8 cellular contexts compared by ENCODE assay signal in the genomic region with DNA sequence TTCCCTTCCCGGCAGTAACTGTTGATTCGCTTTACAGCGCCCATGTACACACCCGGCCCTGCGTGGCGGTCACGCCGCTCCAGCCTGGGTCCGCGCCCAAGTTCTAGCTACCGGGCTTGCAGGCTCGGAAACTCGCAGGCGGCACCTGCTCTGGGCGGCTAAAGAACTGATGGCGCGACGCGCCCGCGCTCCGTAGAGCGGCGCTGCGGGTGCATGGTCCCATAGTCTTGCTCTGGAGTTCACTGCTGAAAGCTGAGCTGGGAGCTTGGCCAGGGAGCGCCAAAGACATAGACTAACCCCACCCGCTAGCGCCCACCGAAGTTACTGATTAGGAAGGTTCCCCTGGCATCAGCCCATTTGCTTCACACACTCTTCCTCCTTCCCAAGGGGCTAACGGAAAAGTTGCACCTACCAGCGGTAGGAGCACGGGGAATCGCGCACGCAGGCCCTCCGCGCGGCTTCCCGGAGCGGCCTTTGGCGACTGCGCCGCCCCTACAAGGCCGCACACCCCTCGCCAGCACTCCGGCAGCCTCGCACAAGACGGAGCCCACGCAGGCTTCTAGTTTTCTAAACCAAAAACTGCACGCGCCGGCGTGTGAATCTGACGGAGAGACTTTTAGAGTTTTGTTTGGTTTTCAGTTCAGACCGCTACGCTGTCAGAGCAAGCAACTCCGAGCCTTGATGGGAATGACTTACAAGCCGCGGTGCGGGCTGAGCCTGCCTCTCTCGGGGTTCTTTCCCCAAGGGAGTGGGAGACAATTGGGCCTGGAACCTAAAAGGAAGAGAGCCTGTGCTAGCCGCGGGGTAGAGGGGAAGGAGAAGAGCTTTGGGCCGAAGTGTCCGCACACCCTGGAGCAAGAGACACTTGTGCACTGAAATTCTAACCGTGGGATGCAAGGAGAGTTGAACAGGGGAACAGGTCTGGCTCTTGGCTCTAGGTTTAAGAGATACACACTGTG. TPM values are rescaled to one million over a fixed set of nuclear protein-coding genes. Genes with fewer than 3 reads are reported as not detected.
A peak's percentile ranks its signal among the peaks of the same experiment; 100 is the strongest.
DNase-seq lines count a peak whose midpoint lies in the region; ATAC-seq and TF ChIP-seq lines count a peak whose summit lies in the region.

No MANE protein-coding gene starts in this region.

- H3K4me3 Mint-ChIP-seq in natural killer cell: peak overlapping the region; percentile 96

- peak; percentile 53 for DNase-seq in activated CD4-positive, alpha-beta T cell treated with anti-CD3 and anti-CD28 coated beads for 48 hours
- no peak for DNase-seq in activated CD4-positive, alpha-beta T cell treated with anti-CD3 and anti-CD28 coated beads for 1 hour
- DNase-seq in fibroblast of lung (ENCODE audit: low read depth in 2 of 2) (peak; percentile 39 to 62), natural killer cell (no peak)

- no peaks in the 10 kb centered on the region for H3K9me3 Mint-ChIP-seq in natural killer cell

- H3K36me3 ChIP-seq in Loucy (ENCODE audit: insufficient read depth, low read length): no peaks in the 10 kb centered on the region
- no peaks in the 10 kb centered on the region for H3K36me3 ChIP-seq in fibroblast of lung (ENCODE audit: control insufficient read depth, insufficient read depth, low read length)

- peaks cover 71 to 77% of the 10 kb centered on the region in 2 donors for H3K27me3 Mint-ChIP-seq in natural killer cell (ENCODE audit: low read depth in 2 of 2)

- H3K79me2 ChIP-seq in Loucy (ENCODE audit: insufficient read depth, low read length) (peaks cover 12% of the 10 kb centered on the region; the same call in 1 of the 2 replicates), fibroblast of lung (ENCODE audit: control insufficient read depth, insufficient read depth, low read length) (no peaks in the 10 kb centered on the region)

- H3K9me2 ChIP-seq in Loucy (replicated peaks; ENCODE audit: low read depth, low read length): no peaks in the 10 kb centered on the region

- intact Hi-C loops in natural killer cell (cut with micrococcal nuclease): no loop called here

- H3K27ac Mint-ChIP-seq in natural killer cell: peak overlapping the region; percentile 21 to 72

- H3K4me3 ChIP-seq in Loucy (ENCODE audit: low read length, poor library complexity, severe bottlenecking) (peak overlapping the region; percentile 88), WI38 (ENCODE audit: low read depth, low read length) (peak overlapping the region; percentile 55), fibroblast of lung (replicated peaks in 1 of 4; ENCODE audit: control extremely low read depth in 1 of 4, insufficient read depth in 1 of 4, low read depth in 3 of 4, low read length in 4 of 4) (peak overlapping the region; percentile 32 to 55 (median 49))

- H3K27ac ChIP-seq in fibroblast of lung (ENCODE audit: insufficient read depth, low read length): no peak overlapping the region

- H2AFZ ChIP-seq in Loucy (ENCODE audit: low read length) (peak overlapping the region; percentile 99), fibroblast of lung (ENCODE audit: low read length) (peak overlapping the region; percentile 33)

- H3K4me2 ChIP-seq in Loucy (ENCODE audit: low read depth, low read length, poor library complexity, severe bottlenecking): peak overlapping the region; percentile 96
- peak overlapping the region; percentile 88 for H3K4me2 ChIP-seq in fibroblast of lung (ENCODE audit: extremely low read depth, insufficient read depth, low read length)

- H3K4me1 Mint-ChIP-seq in natural killer cell: peaks cover 31 to 53% of the 10 kb centered on the region in 2 donors

- H3F3A ChIP-seq in Loucy (ENCODE audit: low read depth): no peaks in the 10 kb centered on the region

- H3K9me3 ChIP-seq in Loucy (ENCODE audit: insufficient read depth, low read depth, low read length) (no peaks in the 10 kb centered on the region), fibroblast of lung (ENCODE audit: control insufficient read depth, insufficient read depth, low read depth, low read length) (no peaks in the 10 kb centered on the region)

- H3K9ac ChIP-seq in Loucy (ENCODE audit: low read depth, low read length, poor library complexity, severe bottlenecking) (peak overlapping the region; percentile 71), fibroblast of lung (ENCODE audit: insufficient read depth, low read length) (no peak overlapping the region)

- TF ChIP-seq CTCF in Loucy (conservative IDR thresholded peaks at IDR 0.05; ENCODE audit: low read length): no peak
- no peak for TF ChIP-seq CTCF in WI38 (IDR thresholded peaks at IDR 0.05; ENCODE audit: low read depth, low read length)
- no peak for TF ChIP-seq CTCF in fibroblast of lung (conservative IDR thresholded peaks at IDR 0.05 in 1 of 2, IDR thresholded peaks at IDR 0.05 in 1 of 2; ENCODE audit: low read depth in 1 of 2, low read length in 2 of 2)
- TF ChIP-seq CTCF in natural killer cell (IDR thresholded peaks at IDR 0.05): no peak

- no peaks in the 10 kb centered on the region for H4K20me1 ChIP-seq in Loucy (ENCODE audit: insufficient read depth, low read length, poor library complexity, severe bottlenecking)
- H4K20me1 ChIP-seq in fibroblast of lung (ENCODE audit: control insufficient read depth, extremely low read depth, insufficient read depth, low read length): no peaks in the 10 kb centered on the region

- ATAC-seq in natural killer cell (peak; percentile 7 to 40 (median 12)), HG03108 (IDR thresholded peaks at IDR 0.05; ENCODE audit: unreplicated experiment) (no peak), HG02678 (IDR thresholded peaks at IDR 0.05; ENCODE audit: unreplicated experiment) (no peak)

- H3K4me1 ChIP-seq in Loucy (ENCODE audit: insufficient read depth, low read length, poor library complexity, severe bottlenecking) (peaks cover 31% of the 10 kb centered on the region), fibroblast of lung (ENCODE audit: control insufficient read depth, extremely low read depth, insufficient read depth, low read length) (peaks cover 6% of the 10 kb centered on the region)

- H3K36me3 Mint-ChIP-seq in natural killer cell: no peaks in the 10 kb centered on the region

- H3K27me3 ChIP-seq in Loucy (ENCODE audit: insufficient read depth, low read length, poor library complexity, severe bottlenecking): peaks cover 11% of the 10 kb centered on the region
- peaks cover 65% of the 10 kb centered on the region for H3K27me3 ChIP-seq in fibroblast of lung (ENCODE audit: control insufficient read depth, insufficient read depth, low read length)

RNA-seq across cellular contexts. Expression of a gene that starts 1.0 kb away (rescaled TPM):
- total RNA-seq in fibroblast of lung: not detected in 2 replicates
- not detected in 2 replicates for polyA plus RNA-seq in fibroblast of lung
- not detected in 2 replicates for polyA plus RNA-seq in fibroblast of lung (2012)
- polyA minus RNA-seq in fibroblast of lung (ENCODE audit: low replicate concordance): not detected in 2 replicates
- total RNA-seq in natural killer cell: not detected

Comparison
In these comparisons a context has a peak if more than half of its experiments do, and no peak if none do; other contexts are left out.
1. DNase-seq: peak in activated CD4-positive, alpha-beta T cell treated with anti-CD3 and anti-CD28 coated beads for 48 hours (single experiment) and fibroblast of lung (2 of 2); none in activated CD4-positive, alpha-beta T cell treated with anti-CD3 and anti-CD28 coated beads for 1 hour (single experiment) and natural killer cell (single experiment).
2. ATAC-seq: peak in natural killer cell (3 of 3); none in HG03108 (single experiment) and HG02678 (single experiment).
3. Peak in every context shown above with its lines, with median percentiles within 50 percentile points of each other: H3K4me3 ChIP-seq.